Comparison of ENCODE assay signal across 22 cellular contexts in the genomic region with DNA sequence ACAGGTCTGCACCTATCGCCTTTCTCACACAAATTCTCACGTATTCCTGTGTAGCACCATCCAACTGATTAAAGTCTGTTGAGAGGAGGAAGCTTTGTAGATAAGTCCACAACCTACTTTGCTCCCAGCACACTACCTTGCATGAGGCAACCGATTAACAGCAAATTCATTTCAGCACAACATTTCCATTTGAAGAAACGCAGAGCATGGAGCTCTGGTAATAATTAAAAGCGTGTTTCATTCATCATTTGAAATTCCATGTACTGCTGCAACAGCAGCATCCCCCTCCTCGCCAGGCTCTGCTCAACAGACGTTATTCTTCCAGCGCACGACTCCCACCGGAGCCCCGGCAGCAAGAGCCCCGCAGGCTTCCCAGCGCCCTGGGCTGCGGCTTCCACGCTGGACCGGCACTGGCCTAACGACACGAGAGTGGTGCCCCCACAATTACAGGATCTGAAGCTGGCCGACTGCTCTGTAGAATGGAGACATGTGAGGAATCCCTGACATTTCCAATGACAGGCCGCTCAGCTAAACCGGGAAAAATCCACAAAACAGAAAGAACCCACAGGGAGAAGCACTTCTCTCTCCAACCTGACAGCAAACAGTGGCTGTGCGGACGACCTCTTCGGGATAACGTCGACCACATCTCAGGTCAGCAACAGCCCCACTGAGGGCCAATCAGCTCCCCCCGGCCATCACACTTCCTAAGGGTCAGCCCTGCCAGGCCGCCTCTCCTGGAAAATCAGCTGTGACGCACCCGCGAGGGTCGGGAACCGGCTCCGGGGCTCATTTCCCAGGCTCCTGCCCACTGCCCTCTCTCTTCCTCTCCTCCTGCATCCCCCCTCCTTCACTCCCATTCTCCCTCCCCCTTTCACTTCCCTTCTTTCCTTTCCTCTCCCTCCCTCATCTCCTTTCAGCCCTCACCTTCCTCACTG.
DNase-seq lines count a peak whose midpoint lies in the region; ATAC-seq and TF ChIP-seq lines count a peak whose summit lies in the region.
"Had no signal": no experiment of that assay in that cellular context is flagged by ENCODE, and none has a peak within 500 bp of the region (broad histone marks: within the 10 kb centered on the region; RNA-seq: fewer than 3 reads in every experiment).

No MANE protein-coding gene starts in this region.

- TF ChIP-seq EP300 in transverse colon (IDR thresholded peaks at IDR 0.05; ENCODE audit: low read depth) = no peak

- peaks cover 9% of the 10 kb centered on the region for H3K4me1 ChIP-seq in IMR-90 (ENCODE audit: control insufficient read depth, insufficient read depth, low read length)
- peaks cover 0 to 35% (median 17%) of the 10 kb centered on the region in 4 donors for H3K4me1 ChIP-seq in transverse colon
- H3K4me1 ChIP-seq in OCI-LY7 (ENCODE audit: insufficient read depth, low read length, poor library complexity, severe bottlenecking) = peaks cover 4% of the 10 kb centered on the region
- H3K4me1 ChIP-seq in vagina = peaks cover 34% of the 10 kb centered on the region

- no peak overlapping the region for H3K23ac ChIP-seq in IMR-90 (ENCODE audit: low read depth, low read length)

- H3K36me3 ChIP-seq in IMR-90 (ENCODE audit: control insufficient read depth, insufficient read depth, low read length) (no peaks in the 10 kb centered on the region), transverse colon (no peaks in the 10 kb centered on the region), OCI-LY7 (ENCODE audit: insufficient read depth, low read length) (no peaks in the 10 kb centered on the region), vagina (no peaks in the 10 kb centered on the region)

- dilution Hi-C loops in IMR-90 (cut with HindIII; ENCODE audit: low sequenced_read_pairs, unreplicated experiment) = no loop called here

- peaks cover 29% of the 10 kb centered on the region for H3K9me1 ChIP-seq in IMR-90 (ENCODE audit: insufficient read depth, low read length)

- CTCF ChIA-PET in IMR-90 (lab: Yijun Ruan, JAX) = interaction anchor here (1.0 kb wide), 1 partner anchor 10 kb away, joined by 3 read pairs; no protein-coding TSS in a partner anchor
- CTCF ChIA-PET in OCI-LY7 (lab: Charles Lee; ENCODE audit: unreplicated experiment) = no interaction called here

- H2AK9ac ChIP-seq in IMR-90 (replicated peaks; ENCODE audit: low read depth, low read length, poor library complexity) = no peak overlapping the region

- no peak overlapping the region for H3K4me3 Mint-ChIP-seq in nephron
- H3K4me3 Mint-ChIP-seq: activated B cell treated with CpG ODN at 0.5 μM for 24 hours; activated CD4-positive, alpha-beta memory T cell treated with anti-CD3 and anti-CD28 coated beads, Interleukin-2, amount 10 ng/mL, durations not matched to agents 7 days and 5 days; B cell; central memory CD8-positive, alpha-beta T cell; memory B cell; naive thymus-derived CD4-positive, alpha-beta T cell had no signal

- H3K4me2 ChIP-seq in IMR-90 (ENCODE audit: low read depth, low read length) (no peak overlapping the region; the same call in 1 of the 2 replicates), OCI-LY7 (ENCODE audit: low read length) (no peak overlapping the region)
- H3K4me2 ChIP-seq: KMS-11 had no signal

- peak overlapping the region; percentile 18; the same call in 1 of the 2 replicates for H3K14ac ChIP-seq in IMR-90 (replicated peaks; ENCODE audit: low read depth, low read length)

- TF ChIP-seq CTCF in IMR-90 (conservative IDR thresholded peaks at IDR 0.05; ENCODE audit: low read depth, low read length) (no peak), coronary artery (IDR thresholded peaks at IDR 0.05) (no peak), nephron (IDR thresholded peaks at IDR 0.05; ENCODE audit: unreplicated experiment in 3 of 3) (no peak), transverse colon (IDR thresholded peaks at IDR 0.05) (no peak), OCI-LY7 (conservative IDR thresholded peaks at IDR 0.05; ENCODE audit: low read length) (no peak), vagina (IDR thresholded peaks at IDR 0.05) (no peak)

- no peaks in the 10 kb centered on the region for H3K27me3 ChIP-seq in IMR-90 (ENCODE audit: control insufficient read depth, insufficient read depth, low read length)
- no peaks in the 10 kb centered on the region for H3K27me3 ChIP-seq in transverse colon
- H3K27me3 ChIP-seq in vagina = no peaks in the 10 kb centered on the region

- DNase-seq in IMR-90 (no peak), coronary artery (ENCODE audit: low spot score) (peak; percentile 59), transverse colon (no peak), OCI-LY7 (ENCODE audit: low spot score) (no peak), vagina (ENCODE audit: extremely low spot score in 2 of 2) (no peak), dermis blood vessel endothelial cell (no peak)
- DNase-seq: activated B cell treated with CpG ODN at 0.5 μM for 24 hours; activated CD4-positive, alpha-beta memory T cell treated with anti-CD3 and anti-CD28 coated beads, Interleukin-2, amount 10 ng/mL, durations not matched to agents 7 days and 5 days; activated gamma-delta T cell; amygdala; DMS53; naive thymus-derived CD4-positive, alpha-beta T cell; NCI-H1436 treated with DMSO at 0.1 percent for 48 hours; NCI-H2171; NCI-H526; RPMI8226; substantia nigra had no signal

- H2BK120ac ChIP-seq in IMR-90 (ENCODE audit: low read depth, low read length) = no peak overlapping the region

- no peak overlapping the region for H2AFZ ChIP-seq in IMR-90 (replicated peaks; ENCODE audit: low read length, poor library complexity)
- no peak overlapping the region for H2AFZ ChIP-seq in OCI-LY7 (ENCODE audit: low read length)

- H3K27ac ChIP-seq in IMR-90 (ENCODE audit: insufficient read depth, low read length) (no peak overlapping the region), coronary artery (peak overlapping the region in 1 of 2 donors; percentile 40), transverse colon (peak overlapping the region; percentile 42 to 74 (median 58)), OCI-LY7 (ENCODE audit: low read depth, low read length, poor library complexity, severe bottlenecking) (no peak overlapping the region), vagina (no peak overlapping the region)
- H3K27ac ChIP-seq: KMS-11 had no signal

- no peak overlapping the region for H2BK20ac ChIP-seq in IMR-90 (ENCODE audit: low read depth, low read length)

- in situ Hi-C loops in IMR-90 (cut with MboI; ENCODE audit: low sequenced_read_pairs) (no loop called here), transverse colon (cut with MboI; ENCODE audit: low pct_ligation_motif_present in 1 of 4, low pct_unique_long_range_greater_than_20kb in 1 of 4, low sequenced_read_pairs in 3 of 4) (no loop called here)

- peaks cover 7% of the 10 kb centered on the region for H3K9me3 Mint-ChIP-seq in nephron
- H3K9me3 Mint-ChIP-seq: central memory CD8-positive, alpha-beta T cell had no signal

- H3K36me3 Mint-ChIP-seq in nephron (ENCODE audit: low read depth) = peaks cover 8% of the 10 kb centered on the region

- H4K5ac ChIP-seq in IMR-90 (ENCODE audit: low read depth, low read length) = no peak overlapping the region

- no peak overlapping the region for H4K91ac ChIP-seq in IMR-90 (ENCODE audit: insufficient read depth, low read depth, low read length)

- no peak overlapping the region for H3K56ac ChIP-seq in IMR-90 (ENCODE audit: extremely low read depth, insufficient read depth, low read length)

- H3K4ac ChIP-seq in IMR-90 (ENCODE audit: low read depth, low read length) = no peak overlapping the region; the same call in 1 of the 2 replicates

- no peaks in the 10 kb centered on the region for H3K27me3 Mint-ChIP-seq in nephron (ENCODE audit: low read depth)

- BruUV-seq in IMR-90 (replicated peaks; lab: Mats Ljungman, UMichigan) (no TSS peak), OCI-LY7 (replicated peaks; lab: Mats Ljungman, UMichigan) (no TSS peak)

- H3K4me1 Mint-ChIP-seq in nephron = peaks cover 50% of the 10 kb centered on the region
- H3K4me1 Mint-ChIP-seq: activated B cell treated with CpG ODN at 0.5 μM for 24 hours; activated CD4-positive, alpha-beta memory T cell treated with anti-CD3 and anti-CD28 coated beads, Interleukin-2, amount 10 ng/mL, durations not matched to agents 7 days and 5 days; B cell; central memory CD8-positive, alpha-beta T cell; memory B cell; naive thymus-derived CD4-positive, alpha-beta T cell had no signal

- 84% methylated on average over 22 of the region's 34 CpGs; no CpG with 5 or more reads in 1 of the 2 experiments for WGBS in IMR-90 (ENCODE audit: extremely low coverage in 2 of 2, insufficient read length in 1 of 2), 2 experiments
- WGBS in transverse colon (ENCODE audit: low coverage in 1 of 2), 2 donors = 75 to 79% methylated on average over 12 to 34 of the region's 34 CpGs

- H2BK15ac ChIP-seq in IMR-90 (ENCODE audit: low read depth, low read length) = no peak overlapping the region

- POLR2A ChIA-PET in IMR-90 (lab: Charles Lee; ENCODE audit: unreplicated experiment) (no interaction called here), OCI-LY7 (lab: Charles Lee) (interaction anchor here (0.6 kb wide), 1 partner anchor 229 kb away, joined by 4 read pairs; no protein-coding TSS in a partner anchor)

- no peak for ATAC-seq in IMR-90 (ENCODE audit: low read depth)
- ATAC-seq: naive thymus-derived CD4-positive, alpha-beta T cell had no signal

- H2BK5ac ChIP-seq in IMR-90 (ENCODE audit: low read depth, low read length, poor library complexity, severe bottlenecking) = no peak overlapping the region

- H3K9me2 ChIP-seq in OCI-LY7 (ENCODE audit: insufficient read depth, low read length) = no peaks in the 10 kb centered on the region

- H4K20me1 ChIP-seq in IMR-90 (ENCODE audit: insufficient read depth, low read length) (peaks cover 87% of the 10 kb centered on the region), OCI-LY7 (ENCODE audit: insufficient read depth, low read length) (no peaks in the 10 kb centered on the region)

- no peak overlapping the region for H3K9ac ChIP-seq in IMR-90 (ENCODE audit: low read depth, low read length)
- H3K9ac ChIP-seq: KMS-11 had no signal

- no peaks in the 10 kb centered on the region for H3K79me2 ChIP-seq in OCI-LY7 (ENCODE audit: insufficient read depth, low read depth, low read length)

- no peak overlapping the region for H3K4me3 ChIP-seq in IMR-90 (ENCODE audit: insufficient read depth, low read depth, low read length)
- peak overlapping the region; percentile 38 for H3K4me3 ChIP-seq in coronary artery
- H3K4me3 ChIP-seq in transverse colon = no peak overlapping the region
- H3K4me3 ChIP-seq in OCI-LY7 (ENCODE audit: low read depth, low read length, poor library complexity, severe bottlenecking) = no peak overlapping the region
- H3K4me3 ChIP-seq in vagina = no peak overlapping the region

- intact Hi-C loops in IMR-90 (cut with micrococcal nuclease) (no loop called here), transverse colon (cut with DNase I; ENCODE audit: low total_unique reads) (no loop called here), OCI-LY7 (cut with micrococcal nuclease; ENCODE audit: unreplicated experiment) (no loop called here), vagina (cut with DNase I) (loop anchor here (10.0 kb wide), 1 partner anchor 214 kb away; no protein-coding TSS in a partner anchor)

- H3K27ac Mint-ChIP-seq in nephron = peak overlapping the region in 2 of 3 experiments; percentile 33 to 82
- H3K27ac Mint-ChIP-seq: activated B cell treated with CpG ODN at 0.5 μM for 24 hours; activated CD4-positive, alpha-beta memory T cell treated with anti-CD3 and anti-CD28 coated beads, Interleukin-2, amount 10 ng/mL, durations not matched to agents 7 days and 5 days; B cell; memory B cell; naive thymus-derived CD4-positive, alpha-beta T cell had no signal

- TF ChIP-seq RAD21 in IMR-90 (IDR thresholded peaks at IDR 0.05; ENCODE audit: low read length) = no peak

- no peak overlapping the region; the same call in 1 of the 2 replicates for H2AK5ac ChIP-seq in IMR-90 (ENCODE audit: low read depth, low read length)

- H3K9me3 ChIP-seq in IMR-90 (ENCODE audit: control insufficient read depth, insufficient read depth, low read length) (peaks cover 5% of the 10 kb centered on the region), transverse colon (no peaks in the 10 kb centered on the region), OCI-LY7 (ENCODE audit: low read length) (peaks cover 6% of the 10 kb centered on the region; the same call in 1 of the 2 replicates), vagina (no peaks in the 10 kb centered on the region)

- peaks cover 54 to 94% of the 10 kb centered on the region in 2 experiments for H3K79me1 ChIP-seq in IMR-90 (ENCODE audit: low read depth in 1 of 2, low read length in 2 of 2)

- no peak overlapping the region for H4K8ac ChIP-seq in IMR-90 (ENCODE audit: low read depth in 2 of 2, low read length in 2 of 2)

- H3K18ac ChIP-seq in IMR-90 (ENCODE audit: low read depth, low read length) = no peak overlapping the region

- TF ChIP-seq POLR2A in IMR-90 (IDR thresholded peaks at IDR 0.05; ENCODE audit: low read depth, low read length) (no peak), transverse colon (IDR thresholded peaks at IDR 0.05) (no peak), vagina (IDR thresholded peaks at IDR 0.05) (no peak)

Comparison
In these comparisons a context has a peak if more than half of its experiments do, and no peak if none do; other contexts are left out.
1. H3K27ac ChIP-seq: peak in transverse colon (4 of 4); none in IMR-90 (single experiment), OCI-LY7 (single experiment) and vagina (single experiment).